Comparison of ENCODE assay signal across 8 cellular contexts in genomic region chr6:149923327-149923986, GRCh38. TPM values are rescaled to one million over a fixed set of nuclear protein-coding genes. Genes with fewer than 3 reads are reported as not detected.
DNase-seq lines count a peak whose midpoint lies in the region; ATAC-seq, FAIRE-seq and TF ChIP-seq lines count a peak whose summit lies in the region.

No MANE protein-coding gene starts in this region.

- peak overlapping the region; percentile 69 for H3K4me3 Mint-ChIP-seq in activated T-cell treated with anti-CD3 and anti-CD28 coated beads, Interleukin-2, amount 50 U/mL, for 24 hours
- H3K4me3 Mint-ChIP-seq in type B pancreatic cell: peak overlapping the region; percentile 88

- 51% methylated on average over 22 of the region's 33 CpGs for WGBS in mammary epithelial cell (ENCODE audit: low coverage, missing lambda C conversion rate)

- no peak overlapping the region for H3K9ac ChIP-seq in mammary epithelial cell (ENCODE audit: insufficient read depth, low read length)

- H3K4me3 ChIP-seq in mammary epithelial cell (replicated peaks in 1 of 3; ENCODE audit: insufficient read depth in 1 of 3, low read depth in 2 of 3, low read length in 3 of 3): peak overlapping the region; percentile 41 to 89 (median 58)

- no peaks in the 10 kb centered on the region for H3K9me3 Mint-ChIP-seq in activated T-cell treated with anti-CD3 and anti-CD28 coated beads, Interleukin-2, amount 50 U/mL, for 24 hours
- H3K9me3 Mint-ChIP-seq in type B pancreatic cell: no peaks in the 10 kb centered on the region

- CTCF ChIA-PET in mammary epithelial cell (lab: Charles Lee; ENCODE audit: low non-redundant PET): interaction anchor here (0.6 kb wide), 1 partner anchor 33 kb away, joined by 4 read pairs; no protein-coding TSS in a partner anchor

- H3K36me3 ChIP-seq in mammary epithelial cell (ENCODE audit: insufficient read depth, low read length): no peaks in the 10 kb centered on the region

- TF ChIP-seq CTCF in mammary epithelial cell (conservative IDR thresholded peaks at IDR 0.05 in 1 of 2, IDR thresholded peaks at IDR 0.05 in 1 of 2; ENCODE audit: extremely low read depth in 1 of 2, insufficient read depth in 1 of 2, low read depth in 1 of 2, low read length in 2 of 2) (no peak), type B pancreatic cell (conservative IDR thresholded peaks at IDR 0.05) (no peak)

- no peak overlapping the region for H3K27ac Mint-ChIP-seq in activated T-cell treated with anti-CD3 and anti-CD28 coated beads, Interleukin-2, amount 50 U/mL, for 24 hours
- H3K27ac Mint-ChIP-seq in type B pancreatic cell: peak overlapping the region; percentile 28

- H3K27ac ChIP-seq in mammary epithelial cell (ENCODE audit: insufficient read depth, low read depth, low read length): no peak overlapping the region

- FAIRE-seq in urothelium cell line (lab: Jason Lieb, UNC): no peak

- intact Hi-C loops in mammary epithelial cell (cut with micrococcal nuclease): loop anchor here (2.0 kb wide), 2 partner anchors 33 to 59 kb away; partner anchors contain the start of gene LRP11

- ATAC-seq in GM19351 (IDR thresholded peaks at IDR 0.05; ENCODE audit: unreplicated experiment): no peak

- H3K4me1 ChIP-seq in mammary epithelial cell (ENCODE audit: insufficient read depth, low read length): peaks cover 18% of the 10 kb centered on the region

- no peaks in the 10 kb centered on the region for H4K20me1 ChIP-seq in mammary epithelial cell (ENCODE audit: insufficient read depth, low read length)

- H3K4me1 Mint-ChIP-seq in activated T-cell treated with anti-CD3 and anti-CD28 coated beads, Interleukin-2, amount 50 U/mL, for 24 hours (ENCODE audit: low read depth): peaks cover 24% of the 10 kb centered on the region
- peaks cover 9% of the 10 kb centered on the region for H3K4me1 Mint-ChIP-seq in type B pancreatic cell (ENCODE audit: unreplicated experiment)

- H3K27me3 ChIP-seq in mammary epithelial cell (ENCODE audit: insufficient read depth, low read length): no peaks in the 10 kb centered on the region

- peaks cover 87% of the 10 kb centered on the region for H3K27me3 Mint-ChIP-seq in activated T-cell treated with anti-CD3 and anti-CD28 coated beads, Interleukin-2, amount 50 U/mL, for 24 hours
- H3K27me3 Mint-ChIP-seq in type B pancreatic cell: peaks cover 86% of the 10 kb centered on the region

- in situ Hi-C loops in mammary epithelial cell (cut with MboI; ENCODE audit: low sequenced_read_pairs in 2 of 2): loop anchor here (5.0 to 25.0 kb wide), 3 partner anchors 81 to 361 kb away; partner anchors contain the start of genes GINM1 (in 1 of the 2) and LATS1 (in 1 of the 2)

- dilution Hi-C loops in mammary epithelial cell (cut with HindIII; ENCODE audit: low sequenced_read_pairs): no loop called here

- H3K9me3 ChIP-seq in mammary epithelial cell (replicated peaks; ENCODE audit: insufficient read depth, low read length): no peaks in the 10 kb centered on the region

- no peaks in the 10 kb centered on the region for H3K36me3 Mint-ChIP-seq in activated T-cell treated with anti-CD3 and anti-CD28 coated beads, Interleukin-2, amount 50 U/mL, for 24 hours (ENCODE audit: low read depth)
- no peaks in the 10 kb centered on the region for H3K36me3 Mint-ChIP-seq in type B pancreatic cell

- peak; percentile 28 for DNase-seq in activated T-cell treated with anti-CD3 and anti-CD28 coated beads, Interleukin-2, amount 50 U/mL, for 24 hours
- DNase-seq in activated T-cell treated with anti-CD3 and anti-CD28 coated beads, Interleukin-2, amount 50 U/mL, for 48 hours: no peak
- DNase-seq in mammary epithelial cell: no peak
- DNase-seq in mesenteric fat pad (ENCODE audit: low spot score): peak; percentile 49
- DNase-seq in type B pancreatic cell (ENCODE audit: extremely low spot score, unreplicated experiment): peak; percentile 47
- DNase-seq in NCI-H1694 (lab: John Stamatoyannopoulos, UW): no peak
- DNase-seq in urothelium cell line (ENCODE audit: low spot score): no peak

- H2AFZ ChIP-seq in mammary epithelial cell (ENCODE audit: low read depth, low read length): peak overlapping the region; percentile 88

- H3K4me2 ChIP-seq in mammary epithelial cell (ENCODE audit: insufficient read depth, low read depth, low read length): peak overlapping the region; percentile 96

- no peaks in the 10 kb centered on the region for H3K79me2 ChIP-seq in mammary epithelial cell (ENCODE audit: insufficient read depth, low read length)

- BruUV-seq in mammary epithelial cell (replicated peaks; lab: Mats Ljungman, UMichigan): no TSS peak

RNA-seq across cellular contexts. Expression of gene RAET1G, which starts 0.5 kb away (rescaled TPM):
- 10 to 100 TPM in 1 of 2 donors, 1 to 10 TPM in 1; 6.3 to 28.8 TPM for total RNA-seq in mammary epithelial cell
- polyA plus RNA-seq in mammary epithelial cell: 32.3 TPM
- 3.1 TPM for polyA minus RNA-seq in mammary epithelial cell
- total RNA-seq in mesenteric fat pad: 0.51 TPM
- 0.53 and 2.1 TPM in 2 replicates for total RNA-seq in type B pancreatic cell (ENCODE audit: low replicate concordance)

RNA-seq across cellular contexts. Expression of gene ULBP2, which starts 18.4 kb away (rescaled TPM):
- total RNA-seq in mammary epithelial cell: 10 to 100 TPM; 12.9 to 14.5 TPM
- polyA plus RNA-seq in mammary epithelial cell: 20.7 TPM
- 1.7 TPM for polyA minus RNA-seq in mammary epithelial cell
- total RNA-seq in mesenteric fat pad: 0.96 TPM
- total RNA-seq in type B pancreatic cell (ENCODE audit: low replicate concordance): 1.4 TPM in 1 of 2 replicates, not detected in the other

RNA-seq across cellular contexts. Expression of gene RAET1E, which starts 25.5 kb away (rescaled TPM):
- 10 to 100 TPM in 1 of 2 donors, 1 to 10 TPM in 1; 9.2 to 15.0 TPM for total RNA-seq in mammary epithelial cell
- polyA plus RNA-seq in mammary epithelial cell: 18.5 TPM
- not detected for polyA minus RNA-seq in mammary epithelial cell
- 0.29 TPM for total RNA-seq in mesenteric fat pad
- 1.2 TPM in 1 of 2 replicates, not detected in the other for total RNA-seq in type B pancreatic cell (ENCODE audit: low replicate concordance)

RNA-seq across cellular contexts. Expression of gene ULBP1, which starts 40.3 kb away (rescaled TPM):
- total RNA-seq in mammary epithelial cell: 10 to 100 TPM in 1 of 2 donors, 1 to 10 TPM in 1; 5.2 to 23.5 TPM
- polyA plus RNA-seq in mammary epithelial cell: 1.3 TPM
- polyA minus RNA-seq in mammary epithelial cell: not detected
- 0.19 TPM for total RNA-seq in mesenteric fat pad
- total RNA-seq in type B pancreatic cell (ENCODE audit: low replicate concordance): 0.48 and 8.2 TPM in 2 replicates

RNA-seq across cellular contexts. Expression of gene LRP11, which starts 59.3 kb away (rescaled TPM):
- total RNA-seq in mammary epithelial cell: 10 to 100 TPM; 67.5 to 71.3 TPM
- polyA plus RNA-seq in mammary epithelial cell: 35.9 TPM
- polyA minus RNA-seq in mammary epithelial cell: 57.5 TPM
- 24.2 TPM for total RNA-seq in mesenteric fat pad
- 56.6 and 66.4 TPM in 2 replicates for total RNA-seq in type B pancreatic cell (ENCODE audit: low replicate concordance)

Comparison
In these comparisons a context has a peak if more than half of its experiments do, and no peak if none do; other contexts are left out.
1. DNase-seq: peak in activated T-cell treated with anti-CD3 and anti-CD28 coated beads, Interleukin-2, amount 50 U/mL, for 24 hours (single experiment), mesenteric fat pad (single experiment) and type B pancreatic cell (single experiment); none in activated T-cell treated with anti-CD3 and anti-CD28 coated beads, Interleukin-2, amount 50 U/mL, for 48 hours (0 of 2), mammary epithelial cell (single experiment), NCI-H1694 (single experiment) and urothelium cell line (single experiment).